In genomic region chr15:74826372-74826819, GRCh38 we compare ENCODE assay signal across 10 cellular contexts. TPM values are rescaled to one million over a fixed set of nuclear protein-coding genes. Genes with fewer than 3 reads are reported as not detected.
DNase-seq lines count a peak whose midpoint lies in the region; ATAC-seq and TF ChIP-seq lines count a peak whose summit lies in the region.
"Had no signal": no experiment of that assay in that cellular context is flagged by ENCODE, and none has a peak within 500 bp of the region (broad histone marks: within the 10 kb centered on the region; RNA-seq: fewer than 3 reads in every experiment).

CPLX3 (plus strand) TSS chr15:74826627; CDS start chr15:74826704, 77 bp downstream.

- H3K27me3 Mint-ChIP-seq in activated naive CD8-positive, alpha-beta T cell treated with anti-CD3 and anti-CD28 coated beads for 36 hours = peaks cover 36% of the 10 kb centered on the region

- no peaks in the 10 kb centered on the region for H3K36me3 ChIP-seq in lower lobe of right lung

- intact Hi-C loops in lower lobe of right lung (cut with DNase I) = no loop called here

- H3K27ac ChIP-seq in lower lobe of right lung = no peak within 1 kb of the TSS
- H3K27ac ChIP-seq: KMS-11 had no signal

- no peak for TF ChIP-seq CTCF in lower lobe of right lung (IDR thresholded peaks at IDR 0.05)

- DNase-seq in CD1c-positive myeloid dendritic cell (ENCODE audit: extremely low spot score) (peak; percentile 39), lower lobe of right lung (no peak), NCI-H128 (lab: John Stamatoyannopoulos, UW; ENCODE audit: unreplicated experiment) (no peak)
- DNase-seq in activated naive CD8-positive, alpha-beta T cell treated with anti-CD3 and anti-CD28 coated beads for 36 hours = peak; percentile 54

- H3K36me3 Mint-ChIP-seq in activated naive CD8-positive, alpha-beta T cell treated with anti-CD3 and anti-CD28 coated beads for 36 hours = no peaks in the 10 kb centered on the region

- H3K9me3 ChIP-seq in lower lobe of right lung = no peaks in the 10 kb centered on the region

- H3K9me3 Mint-ChIP-seq in activated naive CD8-positive, alpha-beta T cell treated with anti-CD3 and anti-CD28 coated beads for 36 hours = no peaks in the 10 kb centered on the region

- no peak within 1 kb of the TSS for H3K27ac Mint-ChIP-seq in activated naive CD8-positive, alpha-beta T cell treated with anti-CD3 and anti-CD28 coated beads for 36 hours

- H3K27me3 ChIP-seq in lower lobe of right lung (ENCODE audit: low read depth) = peaks cover 34% of the 10 kb centered on the region

- no peaks in the 10 kb centered on the region for H3K4me1 Mint-ChIP-seq in activated naive CD8-positive, alpha-beta T cell treated with anti-CD3 and anti-CD28 coated beads for 36 hours

- peak; percentile 57 to 64 for ATAC-seq in lower lobe of right lung
- no peak for ATAC-seq in GM19395 (IDR thresholded peaks at IDR 0.05; ENCODE audit: unreplicated experiment)
- ATAC-seq in GM21529 (IDR thresholded peaks at IDR 0.05; ENCODE audit: unreplicated experiment) = no peak
- ATAC-seq in GM18873 (IDR thresholded peaks at IDR 0.05; ENCODE audit: low FRiP score, unreplicated experiment) = no peak

- no peak within 1 kb of the TSS for H3K4me3 Mint-ChIP-seq in activated naive CD8-positive, alpha-beta T cell treated with anti-CD3 and anti-CD28 coated beads for 36 hours

- no peaks in the 10 kb centered on the region for H3K4me1 ChIP-seq in lower lobe of right lung

- H3K4me3 ChIP-seq in lower lobe of right lung = no peak within 1 kb of the TSS

TF ChIP-seq in PFSK-1, 5 proteins besides CTCF, POLR2A, EP300 and RAD21:
- TF ChIP-seq REST (IDR thresholded peaks at IDR 0.05; ENCODE audit: insufficient read depth in 1 of 2, low read depth in 2 of 2, low read length in 2 of 2) (peak; percentile 91 to 92), SIN3A (IDR thresholded peaks at IDR 0.05; ENCODE audit: borderline replicate concordance, insufficient read depth, low read length) (no peak)

RNA-seq across cellular contexts. Expression of gene CPLX3, which starts in this region (rescaled TPM):
- polyA plus RNA-seq in PFSK-1 (2012; ENCODE audit: insufficient read length, low read depth) = not detected
- total RNA-seq in activated naive CD8-positive, alpha-beta T cell treated with anti-CD3 and anti-CD28 coated beads for 36 hours = under 1 TPM in 1 of 2 experiments, not detected in 1; 0.19 TPM
- total RNA-seq in lower lobe of right lung = not detected
- total RNA-seq: renal cortical epithelial cell had no signal

Comparison
In these comparisons a context has a peak if more than half of its experiments do, and no peak if none do; other contexts are left out.
1. Peak in DNase-seq in activated naive CD8-positive, alpha-beta T cell treated with anti-CD3 and anti-CD28 coated beads for 36 hours; RNA of the gene not detected or under 1 TPM.
2. Peak in ATAC-seq in lower lobe of right lung; RNA of the gene not detected or under 1 TPM.